ENCODE assay signal across 2 cellular contexts in genomic region chr19:35513975-35514809, GRCh38.
A peak's percentile ranks its signal among the peaks of the same experiment; 100 is the strongest.
TF ChIP-seq lines count a peak whose summit lies in the region.

No MANE protein-coding gene starts in this region.

TF ChIP-seq in A549, 52 proteins besides CTCF, POLR2A, EP300 and RAD21 (continued from another document):
- no peak for TF ChIP-seq HMGXB4 (CRISPR knock-in tag; IDR thresholded peaks at IDR 0.05; ENCODE audit: borderline replicate concordance)
TF ChIP-seq in A549: peak in this region for 0.

TF ChIP-seq in HEK293, 187 proteins besides CTCF, POLR2A, EP300 and RAD21 (continued from another document):
- TF ChIP-seq HIC1 (tag by site-specific recombination; IDR thresholded peaks at IDR 0.05) = 0 out of 2 replicates have a peak, but pooled peaks have one; percentile 13
- no peak for TF ChIP-seq ZNF785 (tag by site-specific recombination; IDR thresholded peaks at IDR 0.05)
- TF ChIP-seq ZBTB17 (tag by site-specific recombination; IDR thresholded peaks at IDR 0.05) = no peak
- peak; percentile 65 for TF ChIP-seq KLF1 (tag by site-specific recombination; IDR thresholded peaks at IDR 0.05)
- TF ChIP-seq ZFHX2 (tag by site-specific recombination; conservative IDR thresholded peaks at IDR 0.05) = peak; percentile 78
- TF ChIP-seq ZNF121 (tag by site-specific recombination; IDR thresholded peaks at IDR 0.05) = no peak
- TF ChIP-seq ZBTB48 (tag by site-specific recombination; IDR thresholded peaks at IDR 0.05) = peak; percentile 28; the same call in 1 of the 2 replicates
- TF ChIP-seq ZIC2 (tag by site-specific recombination; IDR thresholded peaks at IDR 0.05) = peak; percentile 31; the same call in 1 of the 2 replicates
- TF ChIP-seq SCRT2 (tag by site-specific recombination; IDR thresholded peaks at IDR 0.05) = peak; percentile 74; the same call in 1 of the 2 replicates
- peak; percentile 65 for TF ChIP-seq KLF17 (tag by site-specific recombination; IDR thresholded peaks at IDR 0.05)
TF ChIP-seq in HEK293: peak in this region for 8.
